ENCODE assay signal across 1 cellular context in genomic region chr7:43756368-43757072, GRCh38.
TF ChIP-seq lines count a peak whose summit lies in the region.

No MANE protein-coding gene starts in this region.

TF ChIP-seq in K562, 482 proteins besides CTCF, POLR2A, EP300 and RAD21 (continued from another document):
- no peak for TF ChIP-seq ZMIZ1 (IDR thresholded peaks at IDR 0.05; ENCODE audit: low read depth in 2 of 2, low read length in 2 of 2)
TF ChIP-seq in K562: peak in this region for 69.
